In genomic region chr9:92033307-92033706, GRCh38 we compare ENCODE assay signal across 20 cellular contexts.
"Had no signal": no experiment of that assay in that cellular context is flagged by ENCODE, and none has a peak within 500 bp of the region (broad histone marks: within the 10 kb centered on the region; RNA-seq: fewer than 3 reads in every experiment).

No MANE protein-coding gene starts in this region.

- H3K9me3 Mint-ChIP-seq: dendritic cell treated with granulocyte-macrophage colony-stimulating factor and Interleukin-4, amounts not matched to agents 40 ng/mL and 50 ng/mL, for 4 days; effector memory CD8-positive, alpha-beta T cell; endodermal cell had no signal

- H3K27me3 Mint-ChIP-seq: dendritic cell treated with granulocyte-macrophage colony-stimulating factor and Interleukin-4, amounts not matched to agents 40 ng/mL and 50 ng/mL, for 4 days; effector memory CD8-positive, alpha-beta T cell had no signal

- H3K27ac Mint-ChIP-seq: dendritic cell treated with granulocyte-macrophage colony-stimulating factor and Interleukin-4, amounts not matched to agents 40 ng/mL and 50 ng/mL, for 4 days had no signal

- H3K4me1 Mint-ChIP-seq: endodermal cell had no signal

- H3K4me3 Mint-ChIP-seq: dendritic cell treated with granulocyte-macrophage colony-stimulating factor and Interleukin-4, amounts not matched to agents 40 ng/mL and 50 ng/mL, for 4 days; effector memory CD8-positive, alpha-beta T cell; endodermal cell had no signal

- DNase-seq: colonic mucosa; cortex of kidney; dermis blood vessel endothelial cell; dorsolateral prefrontal cortex; effector CD4-positive, alpha-beta T cell; effector CD8-positive, alpha-beta T cell; effector memory CD4-positive, alpha-beta T cell; effector memory CD8-positive, alpha-beta T cell; endodermal cell; erythroblast; esophagus squamous epithelium; foreskin fibroblast; foreskin melanocyte; gastrocnemius medialis; glutamatergic neuron; heart left ventricle; heart right ventricle had no signal

- ATAC-seq: effector memory CD8-positive, alpha-beta T cell; esophagus mucosa; gastrocnemius medialis; gastroesophageal sphincter; heart left ventricle; heart right ventricle had no signal
